Comparison of ENCODE assay signal across 21 cellular contexts in the genomic region with DNA sequence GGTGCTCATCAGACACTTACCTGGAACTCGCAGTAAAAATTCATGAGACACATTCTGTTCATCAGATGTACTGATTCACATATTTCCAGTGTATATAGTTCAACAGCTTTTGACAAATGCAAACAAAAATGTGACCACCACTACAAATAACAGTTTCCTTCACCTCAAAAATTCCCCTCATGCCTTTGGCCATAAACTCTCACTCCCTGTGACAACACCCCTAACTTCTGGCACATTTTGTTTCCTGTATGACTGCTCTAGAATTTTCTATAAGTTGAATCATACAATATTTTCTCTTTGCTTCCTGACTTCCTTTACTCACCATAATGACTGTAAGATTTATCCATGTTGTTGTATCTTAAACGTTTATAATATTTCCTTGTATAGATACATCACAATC.
DNase-seq lines count a peak whose midpoint lies in the region; ATAC-seq and TF ChIP-seq lines count a peak whose summit lies in the region.
"Had no signal": no experiment of that assay in that cellular context is flagged by ENCODE, and none has a peak within 500 bp of the region (broad histone marks: within the 10 kb centered on the region; RNA-seq: fewer than 3 reads in every experiment).

No MANE protein-coding gene starts in this region.

- H3K4me1 Mint-ChIP-seq in endothelial cell (ENCODE audit: unreplicated experiment) = peaks cover 9% of the 10 kb centered on the region
- H3K4me1 Mint-ChIP-seq: activated CD4-positive, alpha-beta T cell treated with anti-CD3 and anti-CD28 coated beads, Interleukin-2, amount 10 ng/mL, durations not matched to agents 24 days and 14 days had no signal

- H3K27ac ChIP-seq in ACC112 (ENCODE audit: low read depth, low read length) (no peak overlapping the region), SJSA1 (peak overlapping the region; percentile 20)
- H3K27ac ChIP-seq: gastrocnemius medialis, left ventricle myocardium inferior, neural progenitor cell had no signal

- H3K36me3 ChIP-seq in ACC112 (ENCODE audit: insufficient read depth, low read length) (no peaks in the 10 kb centered on the region), SJSA1 (no peaks in the 10 kb centered on the region), neuron (ENCODE audit: insufficient read depth, low read length) (no peaks in the 10 kb centered on the region)
- H3K36me3 ChIP-seq: gastrocnemius medialis, left ventricle myocardium inferior, neural progenitor cell had no signal

- H3K4me1 ChIP-seq in ACC112 (ENCODE audit: control insufficient read depth, insufficient read depth, low read length, unreplicated experiment) (no peaks in the 10 kb centered on the region), SJSA1 (replicated peaks) (peaks cover 19% of the 10 kb centered on the region), neuron (ENCODE audit: insufficient read depth, low read length) (peaks cover 17% of the 10 kb centered on the region)
- H3K4me1 ChIP-seq: left ventricle myocardium inferior, neural progenitor cell had no signal

- no peaks in the 10 kb centered on the region for H3K79me2 ChIP-seq in ACC112 (ENCODE audit: control insufficient read depth, insufficient read depth, low read length, unreplicated experiment)

- no peaks in the 10 kb centered on the region for H3K27me3 Mint-ChIP-seq in endothelial cell (ENCODE audit: unreplicated experiment)
- H3K27me3 Mint-ChIP-seq: activated CD4-positive, alpha-beta T cell treated with anti-CD3 and anti-CD28 coated beads, Interleukin-2, amount 10 ng/mL, durations not matched to agents 24 days and 14 days; progenitor cell of endocrine pancreas had no signal

- no peaks in the 10 kb centered on the region for H3K27me3 ChIP-seq in ACC112 (ENCODE audit: insufficient read depth, low read length)
- H3K27me3 ChIP-seq in SJSA1 (replicated peaks) = peaks cover 7% of the 10 kb centered on the region; the same call in 1 of the 2 replicates
- no peaks in the 10 kb centered on the region for H3K27me3 ChIP-seq in neuron (ENCODE audit: insufficient read depth, low read length)
- H3K27me3 ChIP-seq: gastrocnemius medialis, neural progenitor cell had no signal

- ATAC-seq in HG03520 (IDR thresholded peaks at IDR 0.05; ENCODE audit: unreplicated experiment) (no peak), GM18867 (IDR thresholded peaks at IDR 0.05; ENCODE audit: unreplicated experiment) (no peak)
- ATAC-seq: activated T-cell treated with anti-CD3 and anti-CD28 coated beads, Interleukin-2, amount 50 U/mL, for 72 hours had no signal

- H3K4me3 ChIP-seq in ACC112 (ENCODE audit: low read depth, low read length) (no peak overlapping the region), SJSA1 (no peak overlapping the region), neuron (ENCODE audit: low read length) (no peak overlapping the region)
- H3K4me3 ChIP-seq: gastrocnemius medialis, left ventricle myocardium inferior, neural progenitor cell had no signal

- H3K4me3 Mint-ChIP-seq in endothelial cell (ENCODE audit: unreplicated experiment) = no peak overlapping the region
- H3K4me3 Mint-ChIP-seq: activated CD4-positive, alpha-beta T cell treated with anti-CD3 and anti-CD28 coated beads, Interleukin-2, amount 10 ng/mL, durations not matched to agents 24 days and 14 days; activated naive CD4-positive, alpha-beta T cell treated with anti-CD3 and anti-CD28 coated beads for 36 hours; activated T-cell treated with anti-CD3 and anti-CD28 coated beads, Interleukin-2, amount 50 U/mL, for 72 hours; neural progenitor cell had no signal

- TF ChIP-seq CTCF in endothelial cell (IDR thresholded peaks at IDR 0.05; ENCODE audit: unreplicated experiment) = no peak

- DNase-seq in SJSA1 (ENCODE audit: low read depth in 1 of 2, low spot score in 2 of 2) = peak in 1 of 2 experiments; percentile 48
- DNase-seq in endothelial cell (ENCODE audit: low spot score) = no peak
- DNase-seq in KG1 (lab: John Stamatoyannopoulos, UW) = no peak
- no peak for DNase-seq in stimulated activated CD4-positive, alpha-beta T cell treated with anti-CD3 and anti-CD28 coated beads, Interleukin-1b, Interleukin-23, amount 100 ng/mL, for 48 hours
- DNase-seq: activated CD4-positive, alpha-beta T cell treated with anti-CD3 and anti-CD28 coated beads, Interleukin-2, amount 10 ng/mL, durations not matched to agents 24 days and 14 days; activated naive CD4-positive, alpha-beta T cell treated with anti-CD3 and anti-CD28 coated beads for 36 hours; activated T-cell treated with anti-CD3 and anti-CD28 coated beads, Interleukin-2, amount 50 U/mL, for 72 hours; cerebellar nuclear complex; COR-L47; DMS79 treated with DMSO at 0.1 percent for 48 hours; gastrocnemius medialis; H7; left ventricle myocardium inferior; NCI-H2029 treated with DMSO at 0.1 percent for 48 hours; NCI-H2227 treated with DMSO at 0.1 percent for 48 hours had no signal

- H3K36me3 Mint-ChIP-seq in endothelial cell (ENCODE audit: low read depth, unreplicated experiment) = no peaks in the 10 kb centered on the region
- H3K36me3 Mint-ChIP-seq: neural progenitor cell had no signal

- peak overlapping the region; percentile 75 for H3K27ac Mint-ChIP-seq in endothelial cell (ENCODE audit: unreplicated experiment)
- H3K27ac Mint-ChIP-seq: activated CD4-positive, alpha-beta T cell treated with anti-CD3 and anti-CD28 coated beads, Interleukin-2, amount 10 ng/mL, durations not matched to agents 24 days and 14 days; activated naive CD4-positive, alpha-beta T cell treated with anti-CD3 and anti-CD28 coated beads for 36 hours; activated T-cell treated with anti-CD3 and anti-CD28 coated beads, Interleukin-2, amount 50 U/mL, for 72 hours; neural progenitor cell; progenitor cell of endocrine pancreas had no signal

- H2AFZ ChIP-seq in ACC112 (ENCODE audit: low read length, unreplicated experiment) (peak overlapping the region; percentile 0), neuron (ENCODE audit: low read depth, low read length) (peak overlapping the region; percentile 80)

- H3K9me3 ChIP-seq in SJSA1 (replicated peaks) (no peaks in the 10 kb centered on the region), neuron (ENCODE audit: low read length) (no peaks in the 10 kb centered on the region)
- H3K9me3 ChIP-seq: gastrocnemius medialis, left ventricle myocardium inferior had no signal

- no peaks in the 10 kb centered on the region for H3K9me3 Mint-ChIP-seq in endothelial cell (ENCODE audit: unreplicated experiment)
- H3K9me3 Mint-ChIP-seq: activated CD4-positive, alpha-beta T cell treated with anti-CD3 and anti-CD28 coated beads, Interleukin-2, amount 10 ng/mL, durations not matched to agents 24 days and 14 days; neural progenitor cell had no signal
